In genomic region chr17:44503080-44503842, GRCh38 we compare ENCODE assay signal across 8 cellular contexts. TPM values are rescaled to one million over a fixed set of nuclear protein-coding genes. Genes with fewer than 3 reads are reported as not detected.
DNase-seq lines count a peak whose midpoint lies in the region; ATAC-seq, FAIRE-seq and TF ChIP-seq lines count a peak whose summit lies in the region.

Gene GPATCH8, minus strand, starts transcription at chr17:44503406. Its CDS starts 36 bp downstream, at chr17:44503370.

- no peak for FAIRE-seq in kidney (lab: Jason Lieb, UNC)

- peak within 1 kb of the TSS; percentile 89 to 97 for H3K4me3 ChIP-seq in kidney (ENCODE audit: low read length in 2 of 2)

- peak within 1 kb of the TSS; percentile 82 to 84 for H3K27ac ChIP-seq in kidney (ENCODE audit: low read depth in 2 of 2, low read length in 2 of 2)

- ATAC-seq in HG03378 (IDR thresholded peaks at IDR 0.05; ENCODE audit: unreplicated experiment), result peak; percentile 58

- peak; percentile 100 for DNase-seq in AG20443 (ENCODE audit: low spot score)
- DNase-seq in NCI-H460 (ENCODE audit: extremely low read depth, low read depth), result peak; percentile 95
- peak; percentile 94 for DNase-seq in activated CD4-positive, CD25-positive, alpha-beta regulatory T cell treated with anti-CD3 and anti-CD28 coated beads, Interleukin-2, amount 50 U/mL, for 72 hours
- peak; percentile 89 for DNase-seq in cerebellar cortex (ENCODE audit: low spot score)
- peak; percentile 98 for DNase-seq in kidney
- peak; percentile 87 to 88 for DNase-seq in stimulated activated CD4-positive, alpha-beta T cell treated with anti-CD3 and anti-CD28 coated beads, Interleukin-15, amount 100 ng/mL, for 1 hour (ENCODE audit: low read depth in 1 of 2, low spot score in 1 of 2)

- peak within 1 kb of the TSS; percentile 82 to 85 for H3K9ac ChIP-seq in kidney (ENCODE audit: low read length in 2 of 2)

- no peaks in the 10 kb centered on the region for H3K9me3 ChIP-seq in kidney (ENCODE audit: control insufficient read depth in 1 of 2, low read length in 2 of 2)

- no peaks in the 10 kb centered on the region for H3K36me3 ChIP-seq in kidney (ENCODE audit: control insufficient read depth in 1 of 2, insufficient read depth in 2 of 2, low read length in 2 of 2)

- intact Hi-C loops in kidney (cut with DNase I), result no loop called here

- no peak for TF ChIP-seq CTCF in kidney (IDR thresholded peaks at IDR 0.05; ENCODE audit: borderline replicate concordance, extremely low read depth, insufficient read depth)

- TF ChIP-seq POLR2A in GM19099 (IDR thresholded peaks at IDR 0.05; ENCODE audit: extremely low read depth, insufficient read length, low read depth), result peak; percentile 79

- H3K4me1 ChIP-seq in kidney (ENCODE audit: control insufficient read depth in 1 of 2, insufficient read depth in 1 of 2, low read depth in 1 of 2, low read length in 2 of 2), result peaks cover 7 to 8% of the 10 kb centered on the region in 2 donors

RNA-seq across cellular contexts. Expression of gene GPATCH8, which starts in this region (rescaled TPM):
- 17.8 and 20.0 TPM in 2 replicates for total RNA-seq in NCI-H460 (2014; rRNA removed; shearing (Covaris generic))
- 8.6 and 14.4 TPM in 2 replicates for polyA plus RNA-seq in NCI-H460 (2014; cell fraction: nucleus; rRNA removed)
- 47.0 TPM for total RNA-seq in kidney
- polyA plus RNA-seq in kidney (ENCODE audit: insufficient read depth, low read depth, low replicate concordance), result 3.5 TPM

Comparison
In these comparisons a context has a peak if more than half of its experiments do, and no peak if none do; other contexts are left out.
1. Peak in every context shown above with its lines: DNase-seq, ATAC-seq, H3K4me3 ChIP-seq and H3K27ac ChIP-seq.